In the genomic region with DNA sequence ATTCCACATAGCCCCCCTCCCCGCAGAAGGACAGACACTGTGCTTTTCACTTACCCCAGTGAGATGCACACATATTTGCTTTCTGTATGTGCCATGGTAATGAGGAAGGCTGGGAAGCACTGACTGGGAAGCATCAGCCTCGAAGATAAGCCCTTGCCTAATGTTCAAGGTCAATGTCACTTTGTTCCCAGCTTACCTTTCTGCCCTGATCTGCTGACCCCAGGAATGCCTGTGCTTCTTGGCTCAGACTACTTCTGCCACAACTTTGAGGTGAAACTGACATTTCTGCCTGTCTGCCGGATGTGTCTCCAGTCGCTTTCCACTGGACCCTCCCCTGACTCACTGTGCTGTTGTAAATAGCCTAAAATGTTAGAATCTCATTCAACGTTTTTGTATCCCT, we compare ENCODE assay signal across 21 cellular contexts.
"Had no signal": no experiment of that assay in that cellular context is flagged by ENCODE, and none has a peak within 500 bp of the region (broad histone marks: within the 10 kb centered on the region; RNA-seq: fewer than 3 reads in every experiment).

No MANE protein-coding gene starts in this region.

- H3K27ac ChIP-seq: foreskin keratinocyte, left lung, parathyroid adenoma, spleen, testis, uterus had no signal

- H3K4me1 ChIP-seq: foreskin keratinocyte, testis had no signal

- H3K4me3 ChIP-seq: left lung, lung, prostate gland, spleen, testis, uterus had no signal

- H3K36me3 ChIP-seq: left lung, prostate gland, spleen, uterus had no signal

- H3K36me3 Mint-ChIP-seq: stimulated activated memory B cell treated with anti-CD40 and anti-IgM and Interleukin-4, amounts not matched to agents 10 μg/mL and 1 μg/mL and 100 μg/mL, for 72 hours; type B pancreatic cell had no signal

- FAIRE-seq: islet of Langerhans had no signal

- H3K4me3 Mint-ChIP-seq: stimulated activated memory B cell treated with anti-CD40 and anti-IgM and Interleukin-4, amounts not matched to agents 10 μg/mL and 1 μg/mL and 100 μg/mL, for 72 hours; stimulated activated naive CD8-positive, alpha-beta T cell treated with anti-CD3 and anti-CD28 coated beads, Interleukin-15, Interleukin-2, amounts not matched to agents 100 ng/mL and 50 ng/mL, for 24 hours; type B pancreatic cell had no signal

- H3K27me3 Mint-ChIP-seq: naive thymus-derived CD4-positive, alpha-beta T cell; stimulated activated memory B cell treated with anti-CD40 and anti-IgM and Interleukin-4, amounts not matched to agents 10 μg/mL and 1 μg/mL and 100 μg/mL, for 72 hours; stimulated activated naive CD8-positive, alpha-beta T cell treated with anti-CD3 and anti-CD28 coated beads, Interleukin-15, Interleukin-2, amounts not matched to agents 100 ng/mL and 50 ng/mL, for 24 hours; type B pancreatic cell had no signal

- ATAC-seq: foreskin keratinocyte; naive thymus-derived CD4-positive, alpha-beta T cell; stimulated activated memory B cell treated with anti-CD40 and anti-IgM and Interleukin-4, amounts not matched to agents 10 μg/mL and 1 μg/mL and 100 μg/mL, for 72 hours had no signal

- H3K9me3 ChIP-seq: prostate gland, testis, uterus had no signal

- DNase-seq: caudate nucleus; effector memory CD4-positive, alpha-beta T cell; foreskin keratinocyte; hypothalamus; left lung; mesendoderm; naive thymus-derived CD4-positive, alpha-beta T cell; nephron progenitor cell; spleen; stimulated activated CD4-positive, alpha-beta T cell treated with anti-CD3 and anti-CD28 coated beads, Interleukin-15, amount 100 ng/mL, for 24 hours; stimulated activated CD4-positive, alpha-beta T cell treated with anti-CD3 and anti-CD28 coated beads, Interleukin-1b, Interleukin-23, amount 100 ng/mL, for 48 hours; stimulated activated CD4-positive, alpha-beta T cell treated with anti-CD3 and anti-CD28 coated beads, Interleukin-4, amount 100 ng/mL, for 24 hours; testis; uterus had no signal

- H3K79me2 ChIP-seq: parathyroid adenoma had no signal

- H3K27ac Mint-ChIP-seq: naive thymus-derived CD4-positive, alpha-beta T cell; stimulated activated memory B cell treated with anti-CD40 and anti-IgM and Interleukin-4, amounts not matched to agents 10 μg/mL and 1 μg/mL and 100 μg/mL, for 72 hours; stimulated activated naive CD8-positive, alpha-beta T cell treated with anti-CD3 and anti-CD28 coated beads, Interleukin-15, Interleukin-2, amounts not matched to agents 100 ng/mL and 50 ng/mL, for 24 hours; type B pancreatic cell had no signal

- H3K9ac ChIP-seq: parathyroid adenoma had no signal

- H3K4me1 Mint-ChIP-seq: stimulated activated memory B cell treated with anti-CD40 and anti-IgM and Interleukin-4, amounts not matched to agents 10 μg/mL and 1 μg/mL and 100 μg/mL, for 72 hours had no signal

- H3K27me3 ChIP-seq: foreskin keratinocyte, left lung, spleen, testis, uterus had no signal

- H2AFZ ChIP-seq: parathyroid adenoma had no signal
